In genomic region chr15:71975816-71976150, GRCh38 we compare ENCODE assay signal across 17 cellular contexts.
DNase-seq lines count a peak whose midpoint lies in the region; ATAC-seq and TF ChIP-seq lines count a peak whose summit lies in the region.
"Had no signal": no experiment of that assay in that cellular context is flagged by ENCODE, and none has a peak within 500 bp of the region (broad histone marks: within the 10 kb centered on the region; RNA-seq: fewer than 3 reads in every experiment).

No MANE protein-coding gene starts in this region.

- H3K27me3 ChIP-seq in GM23338 (ENCODE audit: insufficient read depth) (no peaks in the 10 kb centered on the region), lower lobe of right lung (ENCODE audit: low read depth) (no peaks in the 10 kb centered on the region), MM.1S (replicated peaks; ENCODE audit: insufficient read depth, low read length) (no peaks in the 10 kb centered on the region), brain microvascular endothelial cell (replicated peaks) (no peaks in the 10 kb centered on the region)
- H3K27me3 ChIP-seq: SJCRH30 had no signal

- intact Hi-C loops in lower lobe of right lung (cut with DNase I) (no loop called here), Right ventricle myocardium inferior (cut with DNase I) (no loop called here)

- H3F3A ChIP-seq in GM23338 (replicated peaks; ENCODE audit: low read depth) (no peaks in the 10 kb centered on the region), MM.1S (ENCODE audit: insufficient read depth, low read length) (no peaks in the 10 kb centered on the region)

- H3K4me2 ChIP-seq in GM23338 (no peak overlapping the region), MM.1S (ENCODE audit: low read depth, low read length) (no peak overlapping the region)

- H3K36me3 ChIP-seq in GM23338 (ENCODE audit: insufficient read depth): no peaks in the 10 kb centered on the region
- H3K36me3 ChIP-seq in lower lobe of right lung: peaks cover 11% of the 10 kb centered on the region
- H3K36me3 ChIP-seq in MM.1S (replicated peaks; ENCODE audit: insufficient read depth, low read length): no peaks in the 10 kb centered on the region
- H3K36me3 ChIP-seq in brain microvascular endothelial cell (replicated peaks): no peaks in the 10 kb centered on the region

- no peaks in the 10 kb centered on the region for H3K9me3 ChIP-seq in lower lobe of right lung
- H3K9me3 ChIP-seq in MM.1S (replicated peaks; ENCODE audit: insufficient read depth, low read length): no peaks in the 10 kb centered on the region
- H3K9me3 ChIP-seq: SJCRH30 had no signal

- H3K79me2 ChIP-seq in GM23338 (replicated peaks; ENCODE audit: insufficient read depth) (no peaks in the 10 kb centered on the region), MM.1S (ENCODE audit: low read length) (no peaks in the 10 kb centered on the region)

- no peaks in the 10 kb centered on the region for H4K20me1 ChIP-seq in GM23338 (replicated peaks; ENCODE audit: insufficient read depth)
- H4K20me1 ChIP-seq in MM.1S (ENCODE audit: insufficient read depth, low read length): no peaks in the 10 kb centered on the region

- H3K27ac ChIP-seq in GM23338 (ENCODE audit: low read depth) (no peak overlapping the region), caudate nucleus (ENCODE audit: low read depth, low read length) (no peak overlapping the region), lower lobe of right lung (peak overlapping the region; percentile 59), MM.1S (ENCODE audit: low read length) (no peak overlapping the region), brain microvascular endothelial cell (no peak overlapping the region)
- H3K27ac ChIP-seq: HL-60, SJCRH30 had no signal

- H3K9ac ChIP-seq in MM.1S (ENCODE audit: low read length): no peak overlapping the region

- H3K27ac Mint-ChIP-seq in GM23338 (no peak overlapping the region), type B pancreatic cell (peak overlapping the region; percentile 100)
- H3K27ac Mint-ChIP-seq: IgD-negative memory B cell had no signal

- H3K4me3 Mint-ChIP-seq in GM23338 (no peak overlapping the region), type B pancreatic cell (peak overlapping the region; percentile 87)
- H3K4me3 Mint-ChIP-seq: CD14-positive monocyte, IgD-negative memory B cell had no signal

- no peaks in the 10 kb centered on the region for H3K36me3 Mint-ChIP-seq in GM23338 (ENCODE audit: low read depth)
- peaks cover 31% of the 10 kb centered on the region for H3K36me3 Mint-ChIP-seq in type B pancreatic cell

- in situ Hi-C loops in brain microvascular endothelial cell (cut with HindIII; ENCODE audit: low pct_ligation_motif_present, low sequenced_read_pairs): no loop called here

- H3K4me1 Mint-ChIP-seq in GM23338: peaks cover 4% of the 10 kb centered on the region; the same call in 1 of the 3 replicates
- peaks cover 10% of the 10 kb centered on the region for H3K4me1 Mint-ChIP-seq in type B pancreatic cell (ENCODE audit: unreplicated experiment)
- H3K4me1 Mint-ChIP-seq: CD14-positive monocyte, IgD-negative memory B cell had no signal

- H3K9me3 Mint-ChIP-seq in GM23338 (no peaks in the 10 kb centered on the region), type B pancreatic cell (peaks cover 5% of the 10 kb centered on the region)
- H3K9me3 Mint-ChIP-seq: CD14-positive monocyte, IgD-negative memory B cell had no signal

- H2AFZ ChIP-seq in GM23338 (no peak overlapping the region), MM.1S (ENCODE audit: low read length) (no peak overlapping the region)

- H3K4me1 ChIP-seq in GM23338 (ENCODE audit: insufficient read depth) (no peaks in the 10 kb centered on the region), lower lobe of right lung (no peaks in the 10 kb centered on the region), MM.1S (ENCODE audit: low read length) (no peaks in the 10 kb centered on the region)
- H3K4me1 ChIP-seq: SJCRH30 had no signal

- H3K9me2 ChIP-seq in GM23338 (ENCODE audit: insufficient read depth) (no peaks in the 10 kb centered on the region), MM.1S (replicated peaks; ENCODE audit: insufficient read depth, low read length) (no peaks in the 10 kb centered on the region)

- no peak for DNase-seq in GM23338 (ENCODE audit: low spot score)
- peak in 32 of 61 donors; percentile 2 to 85 (median 20) for DNase-seq in caudate nucleus (lab: John Stamatoyannopoulos, UW)
- no peak for DNase-seq in lower lobe of right lung
- no peak for DNase-seq in type B pancreatic cell (ENCODE audit: extremely low spot score, unreplicated experiment)
- no peak for DNase-seq in MM.1S
- DNase-seq in brain microvascular endothelial cell: no peak
- DNase-seq in Right ventricle myocardium inferior (ENCODE audit: missing footprints): no peak
- DNase-seq: H7, NCI-H1930, NCI-H2171, NCI-H446, NCI-H69, RPMI8226, SJCRH30 had no signal

- H3K4me3 ChIP-seq in GM23338 (no peak overlapping the region), lower lobe of right lung (no peak overlapping the region), MM.1S (ENCODE audit: low read length) (no peak overlapping the region), brain microvascular endothelial cell (ENCODE audit: low read depth, low read length) (no peak overlapping the region)
- H3K4me3 ChIP-seq: SJCRH30 had no signal

- H3K27me3 Mint-ChIP-seq in GM23338 (ENCODE audit: insufficient read depth, low read depth, poor library complexity) (no peaks in the 10 kb centered on the region), type B pancreatic cell (no peaks in the 10 kb centered on the region)
- H3K27me3 Mint-ChIP-seq: IgD-negative memory B cell had no signal

- peak; percentile 31 for ATAC-seq in GM23338
- peak in 1 of 2 donors; percentile 9 for ATAC-seq in lower lobe of right lung
- no peak for ATAC-seq in Right ventricle myocardium inferior

- no peak for TF ChIP-seq CTCF in GM23338 (conservative IDR thresholded peaks at IDR 0.05; ENCODE audit: low read depth in 2 of 2)
- no peak for TF ChIP-seq CTCF in lower lobe of right lung (IDR thresholded peaks at IDR 0.05)
- TF ChIP-seq CTCF in type B pancreatic cell (conservative IDR thresholded peaks at IDR 0.05): no peak
- TF ChIP-seq CTCF in MM.1S (IDR thresholded peaks at IDR 0.05; ENCODE audit: low read length): no peak
- no peak for TF ChIP-seq CTCF in brain microvascular endothelial cell (IDR thresholded peaks at IDR 0.05; ENCODE audit: low read depth, low read length, missing control alignments)

TF ChIP-seq in GM23338, 12 proteins besides CTCF, POLR2A, EP300 and RAD21 (continues in another document):
- TF ChIP-seq ZNF331 (CRISPR knock-in tag; IDR thresholded peaks at IDR 0.05; ENCODE audit: low read depth) (no peak), CREB1 (CRISPR knock-in tag; IDR thresholded peaks at IDR 0.05; ENCODE audit: low read depth) (no peak), NANOG (IDR thresholded peaks at IDR 0.05; ENCODE audit: borderline replicate concordance) (no peak), STAT1 (IDR thresholded peaks at IDR 0.05; ENCODE audit: unreplicated experiment) (no peak)

Comparison
In these comparisons a context has a peak if more than half of its experiments do, and no peak if none do; other contexts are left out.
1. DNase-seq: peak in caudate nucleus (32 of 61); none in GM23338 (single experiment), lower lobe of right lung (single experiment), type B pancreatic cell (single experiment), MM.1S (single experiment), brain microvascular endothelial cell (single experiment) and Right ventricle myocardium inferior (single experiment).